Comparison of ENCODE assay signal across 8 cellular contexts in the genomic region with DNA sequence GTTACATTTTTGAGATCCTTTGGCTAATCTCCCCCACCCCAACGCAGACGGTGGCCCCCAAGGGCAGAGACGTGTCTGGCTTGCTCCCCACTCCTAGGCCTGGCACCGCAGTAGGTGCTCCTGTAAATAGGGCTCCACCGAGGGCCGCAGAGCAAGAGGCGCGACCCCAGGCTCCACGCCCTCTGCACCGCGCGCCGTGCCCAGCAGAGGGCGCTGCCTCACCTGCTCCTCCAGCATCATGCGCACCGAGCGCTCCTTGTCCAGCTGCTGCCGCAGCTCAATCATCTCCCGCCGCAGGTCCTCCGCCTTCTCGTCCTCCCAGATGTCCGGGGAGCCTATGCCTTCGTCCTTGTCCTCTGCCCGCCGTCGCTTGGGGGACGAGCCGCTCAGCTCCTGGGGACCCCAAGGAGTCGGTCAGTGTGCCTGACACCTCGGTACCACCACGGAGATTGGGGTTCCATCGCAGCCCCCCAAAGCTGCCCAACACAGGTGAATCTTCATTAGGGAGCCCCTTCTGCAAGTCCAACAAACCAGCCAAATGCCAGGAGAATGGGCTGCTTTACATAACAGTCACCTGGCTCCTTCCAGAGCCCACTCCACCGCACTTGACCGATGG. TPM values are rescaled to one million over a fixed set of nuclear protein-coding genes. Genes with fewer than 3 reads are reported as not detected.
A peak's percentile ranks its signal among the peaks of the same experiment; 100 is the strongest.
DNase-seq lines count a peak whose midpoint lies in the region; FAIRE-seq and TF ChIP-seq lines count a peak whose summit lies in the region.

No MANE protein-coding gene starts in this region.

- no peaks in the 10 kb centered on the region for H3K27me3 Mint-ChIP-seq in endodermal cell (ENCODE audit: insufficient read depth)

- no peak overlapping the region for H3K4me3 Mint-ChIP-seq in endodermal cell

- H4K12ac ChIP-seq in trophoblast cell (ENCODE audit: low read depth, low read length) = no peak overlapping the region

- H3K27ac Mint-ChIP-seq in endodermal cell = peak overlapping the region; percentile 82

- no peak overlapping the region for H3K9ac ChIP-seq in endodermal cell (ENCODE audit: extremely low read depth, low read length, poor library complexity, severe bottlenecking)
- no peak overlapping the region for H3K9ac ChIP-seq in trophoblast cell (ENCODE audit: low read length)

- H3K9me3 Mint-ChIP-seq in endodermal cell = no peaks in the 10 kb centered on the region

- no peak overlapping the region for H2AFZ ChIP-seq in trophoblast cell (ENCODE audit: insufficient read depth, low read length, poor library complexity)

- WGBS in endodermal cell (ENCODE audit: insufficient coverage in 1 of 2, insufficient read length in 1 of 2), 2 experiments = 75 to 88% methylated on average over 21 to 35 of the region's 35 CpGs
- no CpG with 5 or more reads among the region's 35 CpGs for whole genome bisulfite sequencing in trophoblast cell (ENCODE audit: extremely low coverage, insufficient coverage, insufficient read length)

- no peak overlapping the region for H3K4me3 ChIP-seq in GM12875 (ENCODE audit: low read depth, low read length)
- H3K4me3 ChIP-seq in endodermal cell (ENCODE audit: low read length) = no peak overlapping the region
- no peak overlapping the region for H3K4me3 ChIP-seq in trophoblast cell (ENCODE audit: low read depth, low read length)

- no peak overlapping the region for H4K8ac ChIP-seq in trophoblast cell (ENCODE audit: low read depth, low read length)

- H3K23ac ChIP-seq in trophoblast cell (ENCODE audit: low read length) = no peak overlapping the region

- H3K36me3 Mint-ChIP-seq in endodermal cell (ENCODE audit: low read depth) = peaks cover 50% of the 10 kb centered on the region

- no peak overlapping the region for H2BK12ac ChIP-seq in trophoblast cell (ENCODE audit: low read length)

- no peak overlapping the region for H4K91ac ChIP-seq in trophoblast cell (ENCODE audit: low read depth, low read length)

- H3K4me1 Mint-ChIP-seq in endodermal cell = no peaks in the 10 kb centered on the region

- H3K4ac ChIP-seq in trophoblast cell (ENCODE audit: low read depth, low read length) = no peak overlapping the region

- H3K36me3 ChIP-seq in endodermal cell (ENCODE audit: control insufficient read depth, insufficient read depth, low read length) (peaks cover 53% of the 10 kb centered on the region), trophoblast cell (ENCODE audit: control insufficient read depth in 1 of 2, insufficient read depth in 2 of 2, low read length in 2 of 2) (peaks cover 5 to 13% of the 10 kb centered on the region in 2 experiments)

- no peak overlapping the region for H3K18ac ChIP-seq in trophoblast cell (ENCODE audit: low read length)

- no peaks in the 10 kb centered on the region for H3K9me3 ChIP-seq in endodermal cell (ENCODE audit: control insufficient read depth, low read length)
- no peaks in the 10 kb centered on the region for H3K9me3 ChIP-seq in trophoblast cell (ENCODE audit: insufficient read depth, low read depth, low read length)

- TF ChIP-seq CTCF in 22Rv1 (IDR thresholded peaks at IDR 0.05) = peak; percentile 88
- peak; percentile 55 for TF ChIP-seq CTCF in GM12875 (IDR thresholded peaks at IDR 0.05; ENCODE audit: borderline replicate concordance, insufficient read depth, low read depth, low read length)
- peak; percentile 98 for TF ChIP-seq CTCF in endodermal cell (conservative IDR thresholded peaks at IDR 0.05)

- H3K79me1 ChIP-seq in trophoblast cell (ENCODE audit: low read length) = no peaks in the 10 kb centered on the region

- H3K4me1 ChIP-seq in endodermal cell (ENCODE audit: control insufficient read depth, insufficient read depth, low read length) (no peaks in the 10 kb centered on the region), trophoblast cell (ENCODE audit: control insufficient read depth in 1 of 2, insufficient read depth in 2 of 2, low read length in 2 of 2) (peaks cover 3 to 6% of the 10 kb centered on the region in 2 experiments)

- no peak overlapping the region for H2BK5ac ChIP-seq in trophoblast cell (ENCODE audit: low read depth, low read length, poor library complexity)

- H3K79me2 ChIP-seq in trophoblast cell (ENCODE audit: control insufficient read depth, insufficient read depth, low read length, poor library complexity) = no peaks in the 10 kb centered on the region

- peak; percentile 9 for DNase-seq in activated CD4-positive, alpha-beta T cell treated with anti-CD3 and anti-CD28 coated beads for 1 hour
- DNase-seq in endodermal cell = peak; percentile 94
- DNase-seq in trophoblast cell = peak; percentile 81 to 89
- no peak for DNase-seq in frontal cortex (ENCODE audit: low spot score in 2 of 2)
- no peak for DNase-seq in caudate nucleus (lab: John Stamatoyannopoulos, UW)
- no peak for DNase-seq in occipital lobe (lab: John Stamatoyannopoulos, UW)

- no peaks in the 10 kb centered on the region for H3K27me3 ChIP-seq in endodermal cell (ENCODE audit: control insufficient read depth, insufficient read depth, low read length, poor library complexity, severe bottlenecking)
- no peaks in the 10 kb centered on the region for H3K27me3 ChIP-seq in trophoblast cell (ENCODE audit: insufficient read depth, low read length)

- no peak overlapping the region for H3K4me2 ChIP-seq in trophoblast cell (ENCODE audit: low read length)

- no peak overlapping the region for H3K27ac ChIP-seq in 22Rv1
- no peak overlapping the region for H3K27ac ChIP-seq in endodermal cell (ENCODE audit: low read depth, low read length)
- H3K27ac ChIP-seq in trophoblast cell (ENCODE audit: low read depth, low read length) = no peak overlapping the region
- H3K27ac ChIP-seq in caudate nucleus (ENCODE audit: low read depth, low read length) = no peak overlapping the region

- H2AK5ac ChIP-seq in trophoblast cell (ENCODE audit: low read length) = no peak overlapping the region

- FAIRE-seq in frontal cortex (lab: Jason Lieb, UNC) = no peak

- H2BK120ac ChIP-seq in trophoblast cell (ENCODE audit: insufficient read depth, low read length, poor library complexity) = no peak overlapping the region

- no peak overlapping the region for H3K14ac ChIP-seq in trophoblast cell (ENCODE audit: low read length)

RNA-seq across cellular contexts. Expression of gene TFAP4, which starts 11.2 kb away (rescaled TPM):
- total RNA-seq in endodermal cell (10 to 100 TPM; 28.2 to 30.1 TPM), frontal cortex (14.7 TPM), occipital lobe (13.7 TPM)
- polyA plus RNA-seq in endodermal cell (2013, experiment 1 of 2) = 23.3 TPM
- 19.3 TPM for polyA plus RNA-seq in endodermal cell (2013, experiment 2 of 2)
- 4.5 and 4.6 TPM in 2 replicates for polyA plus RNA-seq in trophoblast cell (2013)

RNA-seq across cellular contexts. Expression of gene SRL, which starts 19.8 kb away (rescaled TPM):
- not detected for total RNA-seq in endodermal cell
- 3.6 TPM for polyA plus RNA-seq in endodermal cell (2013, experiment 1 of 2)
- polyA plus RNA-seq in endodermal cell (2013, experiment 2 of 2) = 2.6 TPM
- not detected in 2 replicates for polyA plus RNA-seq in trophoblast cell (2013)
- total RNA-seq in frontal cortex = under 0.01 TPM
- 0.16 TPM for total RNA-seq in occipital lobe

RNA-seq across cellular contexts. Expression of gene GLIS2, which starts 54.2 kb away (rescaled TPM):
- 10 to 100 TPM in 1 of 2 donors, 1 to 10 TPM in 1; 9.1 to 13.2 TPM for total RNA-seq in endodermal cell
- 16.6 TPM for polyA plus RNA-seq in endodermal cell (2013, experiment 1 of 2)
- polyA plus RNA-seq in endodermal cell (2013, experiment 2 of 2) = 15.6 TPM
- polyA plus RNA-seq in trophoblast cell (2013) = 22.5 and 23.2 TPM in 2 replicates
- 8.6 TPM for total RNA-seq in frontal cortex
- 5.1 TPM for total RNA-seq in occipital lobe

Comparison
In these comparisons a context has a peak if more than half of its experiments do, and no peak if none do; other contexts are left out.
1. DNase-seq: peak in activated CD4-positive, alpha-beta T cell treated with anti-CD3 and anti-CD28 coated beads for 1 hour (single experiment), endodermal cell (single experiment) and trophoblast cell (2 of 2); none in frontal cortex (0 of 2), caudate nucleus (0 of 61) and occipital lobe (single experiment).
2. Peak in every context shown above with its lines, with median percentiles within 50 percentile points of each other: CTCF ChIP-seq.